11 cellular contexts compared by ENCODE assay signal in genomic region chr3:172203522-172204258, GRCh38.
DNase-seq lines count a peak whose midpoint lies in the region; ATAC-seq and TF ChIP-seq lines count a peak whose summit lies in the region.
"Had no signal": no experiment of that assay in that cellular context is flagged by ENCODE, and none has a peak within 500 bp of the region (broad histone marks: within the 10 kb centered on the region; RNA-seq: fewer than 3 reads in every experiment).

No MANE protein-coding gene starts in this region.

- TF ChIP-seq CTCF in Panc1 (IDR thresholded peaks at IDR 0.05) (no peak), omental fat pad (IDR thresholded peaks at IDR 0.05) (no peak)

- H3K4me1 ChIP-seq in Panc1 (ENCODE audit: control insufficient read depth, insufficient read depth, low read length): peaks cover 66% of the 10 kb centered on the region

- H3K36me3 ChIP-seq in Panc1 (ENCODE audit: control insufficient read depth, insufficient read depth, low read length): no peaks in the 10 kb centered on the region
- H3K36me3 ChIP-seq: HAP-1 had no signal

- H3K9me3 ChIP-seq in Panc1 (ENCODE audit: control insufficient read depth, insufficient read depth, low read depth, low read length) (no peaks in the 10 kb centered on the region), T-helper 17 cell (ENCODE audit: control insufficient read depth, low read length, poor library complexity, severe bottlenecking) (peaks cover 7% of the 10 kb centered on the region)
- H3K9me3 ChIP-seq: HAP-1 had no signal

- no peaks in the 10 kb centered on the region for H3K27me3 Mint-ChIP-seq in T-helper 17 cell

- DNase-seq in DMS153 treated with DMSO at 0.1 percent for 48 hours (lab: John Stamatoyannopoulos, UW; ENCODE audit: unreplicated experiment): peak; percentile 84
- DNase-seq in Panc1 (ENCODE audit: low read depth, low spot score): no peak
- DNase-seq in globus pallidus (ENCODE audit: low spot score): peak; percentile 93
- DNase-seq in omental fat pad (ENCODE audit: low spot score): no peak
- DNase-seq in cortex of kidney (lab: John Stamatoyannopoulos, UW): no peak
- DNase-seq in 8988T: no peak
- no peak for DNase-seq in T-helper 17 cell
- no peak for DNase-seq in activated CD4-positive, alpha-beta T cell treated with anti-CD3 and anti-CD28 coated beads, Interleukin-2, amount 50 U/mL, for 1 hour
- DNase-seq: islet precursor cell; stimulated activated naive CD4-positive, alpha-beta T cell had no signal

- CTCF ChIA-PET in Panc1 (lab: Charles Lee): no interaction called here

- in situ Hi-C loops in Panc1 (cut with HindIII; ENCODE audit: low pct_unique_long_range_greater_than_20kb, low sequenced_read_pairs): no loop called here

- POLR2A ChIA-PET in Panc1 (lab: Charles Lee): no interaction called here

- intact Hi-C loops in Panc1 (cut with micrococcal nuclease; ENCODE audit: unreplicated experiment): no loop called here

- peaks cover under 1% of the 10 kb centered on the region for H3K4me1 Mint-ChIP-seq in T-helper 17 cell

- BruUV-seq in Panc1 (replicated peaks; lab: Mats Ljungman, UMichigan): no TSS peak

- no peaks in the 10 kb centered on the region for H3K27me3 ChIP-seq in Panc1 (ENCODE audit: control insufficient read depth, insufficient read depth, low read length)

- no peak overlapping the region for H3K27ac Mint-ChIP-seq in T-helper 17 cell

- peak; percentile 85 for ATAC-seq in Panc1
- peak; percentile 34 for ATAC-seq in omental fat pad (ENCODE audit: low FRiP score)
- no peak for ATAC-seq in T-helper 17 cell

- H3K4me3 Mint-ChIP-seq in T-helper 17 cell: no peak overlapping the region

- peak overlapping the region; percentile 92 for H3K27ac ChIP-seq in Panc1 (ENCODE audit: low read length)

- H3K4me3 ChIP-seq in Panc1 (ENCODE audit: low read depth in 2 of 2, low read length in 2 of 2): peak overlapping the region in 1 of 2 experiments; percentile 9; a peak in 2 of 4 replicates
- H3K4me3 ChIP-seq: HAP-1 had no signal

- no peaks in the 10 kb centered on the region for H3K36me3 Mint-ChIP-seq in T-helper 17 cell (ENCODE audit: low read depth)

Comparison
In these comparisons a context has a peak if more than half of its experiments do, and no peak if none do; other contexts are left out.
1. DNase-seq: peak in DMS153 treated with DMSO at 0.1 percent for 48 hours (single experiment) and globus pallidus (single experiment); none in Panc1 (single experiment), omental fat pad (single experiment), cortex of kidney (single experiment), 8988T (single experiment), T-helper 17 cell (0 of 3) and activated CD4-positive, alpha-beta T cell treated with anti-CD3 and anti-CD28 coated beads, Interleukin-2, amount 50 U/mL, for 1 hour (single experiment).